8 cellular contexts compared by ENCODE assay signal in the genomic region with DNA sequence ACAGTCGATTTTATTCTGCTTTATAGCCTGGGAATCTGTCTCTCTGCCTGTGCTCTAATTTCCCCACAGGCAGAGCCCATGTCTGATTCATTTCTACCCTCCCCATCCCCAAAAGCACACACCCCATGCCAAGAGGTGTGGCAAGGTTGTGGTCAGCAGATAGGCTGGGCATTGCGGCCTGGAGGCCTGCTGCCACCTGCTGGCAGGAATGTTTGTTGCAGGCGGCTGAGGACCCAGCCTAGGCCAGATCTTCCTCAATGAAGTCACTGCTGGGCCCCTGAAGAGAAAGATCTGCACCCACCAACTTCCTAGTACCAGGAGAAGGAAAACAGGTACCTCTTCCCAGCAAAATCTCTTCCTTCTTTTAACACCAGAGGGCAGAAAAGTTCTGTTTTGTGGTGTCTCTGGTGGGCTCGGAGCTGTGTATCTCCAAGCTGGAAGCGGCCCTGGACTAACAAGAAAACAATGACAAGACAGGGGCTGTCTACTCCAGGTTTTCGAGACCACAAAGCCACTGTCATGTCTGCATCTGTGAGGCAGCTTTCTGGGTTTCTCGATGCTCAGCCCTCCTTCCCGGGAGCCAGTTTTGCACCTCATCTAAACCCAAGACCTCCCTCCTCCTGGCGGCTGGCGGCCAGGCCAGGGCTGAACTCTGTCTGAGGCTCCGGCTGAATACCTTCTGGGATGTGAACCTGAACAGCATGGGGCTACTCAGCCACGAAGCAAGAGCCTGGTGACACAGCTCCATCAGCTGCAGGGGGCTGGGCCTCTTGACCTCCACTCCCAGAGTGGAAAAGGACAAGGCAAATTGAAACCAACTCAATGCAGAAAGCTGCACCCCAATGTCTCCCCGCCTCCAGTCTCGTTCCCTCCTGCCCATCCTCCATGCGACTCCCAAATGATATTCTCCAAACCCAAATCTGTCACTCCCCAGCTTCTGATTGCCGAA. TPM values are rescaled to one million over a fixed set of nuclear protein-coding genes. Genes with fewer than 3 reads are reported as not detected.
A peak's percentile ranks its signal among the peaks of the same experiment; 100 is the strongest.
DNase-seq lines count a peak whose midpoint lies in the region; ATAC-seq and TF ChIP-seq lines count a peak whose summit lies in the region.

No MANE protein-coding gene starts in this region.

- ATAC-seq in left lung: peak; percentile 93

- H3K27me3 ChIP-seq in BLaER1 treated with 17β-estradiol and CSF1 and Interleukin-3, amounts not matched to agents 10 nM and 100 nM: no peaks in the 10 kb centered on the region
- H3K27me3 ChIP-seq in Loucy (ENCODE audit: insufficient read depth, low read length, poor library complexity, severe bottlenecking) (no peaks in the 10 kb centered on the region), left lung (peaks cover 0 to 11% of the 10 kb centered on the region in 2 donors)

- peak overlapping the region in 10 of 11 experiments; percentile 6 to 52 (median 32); a peak in 18 of 22 replicates for H3K4me2 ChIP-seq in BLaER1 treated with 17β-estradiol and CSF1 and Interleukin-3, amounts not matched to agents 10 nM and 100 nM
- no peak overlapping the region for H3K4me2 ChIP-seq in Loucy (ENCODE audit: low read depth, low read length, poor library complexity, severe bottlenecking)

- H3K79me2 ChIP-seq in Loucy (ENCODE audit: insufficient read depth, low read length): no peaks in the 10 kb centered on the region

- intact Hi-C loops in left lung (cut with DNase I): loop anchor here in 1 of 2 donors (10.0 kb wide), 1 partner anchor 257 kb away; no protein-coding TSS in a partner anchor

- H3K4me1 ChIP-seq in BLaER1 treated with 17β-estradiol and CSF1 and Interleukin-3, amounts not matched to agents 10 nM and 100 nM: peaks cover 21 to 54% (median 48%) of the 10 kb centered on the region in 10 experiments
- H3K4me1 ChIP-seq in Loucy (ENCODE audit: insufficient read depth, low read length, poor library complexity, severe bottlenecking): no peaks in the 10 kb centered on the region
- peaks cover 18 to 34% of the 10 kb centered on the region in 2 donors for H3K4me1 ChIP-seq in left lung

- H3K36me3 ChIP-seq in BLaER1 treated with 17β-estradiol and CSF1 and Interleukin-3, amounts not matched to agents 10 nM and 100 nM: peaks cover 7 to 43% (median 32%) of the 10 kb centered on the region in 11 experiments
- H3K36me3 ChIP-seq in Loucy (ENCODE audit: insufficient read depth, low read length) (no peaks in the 10 kb centered on the region), left lung (peaks cover 0 to 17% of the 10 kb centered on the region in 2 donors)

- no peaks in the 10 kb centered on the region for H3F3A ChIP-seq in Loucy (ENCODE audit: low read depth)

- TF ChIP-seq CTCF in Loucy (conservative IDR thresholded peaks at IDR 0.05; ENCODE audit: low read length) (peak; percentile 99), left lung (IDR thresholded peaks at IDR 0.05) (peak; percentile 98 to 99)

- peaks cover 0 to 76% (median 44%) of the 10 kb centered on the region in 11 experiments; a peak in 17 of 22 replicates for H4K20me1 ChIP-seq in BLaER1 treated with 17β-estradiol and CSF1 and Interleukin-3, amounts not matched to agents 10 nM and 100 nM
- H4K20me1 ChIP-seq in Loucy (ENCODE audit: insufficient read depth, low read length, poor library complexity, severe bottlenecking): peaks cover 4% of the 10 kb centered on the region

- no peaks in the 10 kb centered on the region for H3K9me2 ChIP-seq in Loucy (replicated peaks; ENCODE audit: low read depth, low read length)

- DNase-seq in GM19240 (ENCODE audit: insufficient read length, low spot score): peak; percentile 48
- peak; percentile 71 for DNase-seq in activated CD4-positive, alpha-beta T cell treated with anti-CD3 and anti-CD28 coated beads for 48 hours
- peak; percentile 85 for DNase-seq in dermis blood vessel endothelial cell
- DNase-seq in left lung: peak; percentile 84 to 92
- peak; percentile 40 to 62 for DNase-seq in stimulated activated CD4-positive, alpha-beta T cell treated with anti-CD3 and anti-CD28 coated beads, Interleukin-4, amount 100 ng/mL, for 48 hours (ENCODE audit: low read depth in 2 of 2)
- no peak for DNase-seq in globus pallidus (ENCODE audit: low spot score)

- H3K9ac ChIP-seq in BLaER1 treated with 17β-estradiol and CSF1 and Interleukin-3, amounts not matched to agents 10 nM and 100 nM: peak overlapping the region in 7 of 11 experiments; percentile 11 to 37 (median 27); a peak in 9 of 22 replicates
- no peak overlapping the region for H3K9ac ChIP-seq in Loucy (ENCODE audit: low read depth, low read length, poor library complexity, severe bottlenecking)

- no peak overlapping the region for H2AFZ ChIP-seq in Loucy (ENCODE audit: low read length)

- no peaks in the 10 kb centered on the region for H3K9me3 ChIP-seq in BLaER1 treated with 17β-estradiol and CSF1 and Interleukin-3, amounts not matched to agents 10 nM and 100 nM (replicated peaks in 1 of 11)
- no peaks in the 10 kb centered on the region for H3K9me3 ChIP-seq in Loucy (ENCODE audit: insufficient read depth, low read depth, low read length)
- H3K9me3 ChIP-seq in left lung: no peaks in the 10 kb centered on the region

- no peak overlapping the region for H3K4me3 ChIP-seq in BLaER1 treated with 17β-estradiol and CSF1 and Interleukin-3, amounts not matched to agents 10 nM and 100 nM
- H3K4me3 ChIP-seq in Loucy (ENCODE audit: low read length, poor library complexity, severe bottlenecking): no peak overlapping the region
- H3K4me3 ChIP-seq in left lung: no peak overlapping the region

- peak overlapping the region in 6 of 11 experiments; percentile 3 to 49 (median 22); a peak in 8 of 22 replicates for H3K27ac ChIP-seq in BLaER1 treated with 17β-estradiol and CSF1 and Interleukin-3, amounts not matched to agents 10 nM and 100 nM
- H3K27ac ChIP-seq in left lung: peak overlapping the region in 1 of 2 donors; percentile 47

RNA-seq across cellular contexts. Expression of gene ANKS6, which starts 4.9 kb away (rescaled TPM):
- total RNA-seq in dermis blood vessel endothelial cell (8.0 and 12.6 TPM in 2 replicates), left lung (10 to 100 TPM; 23.4 to 26.9 TPM)

RNA-seq across cellular contexts. Expression of gene GALNT12, which starts 16.0 kb away (rescaled TPM):
- total RNA-seq in dermis blood vessel endothelial cell (0.14 and 0.34 TPM in 2 replicates), left lung (10 to 100 TPM; 20.0 to 21.3 TPM)

Comparison
In these comparisons a context has a peak if more than half of its experiments do, and no peak if none do; other contexts are left out.
1. RNA of gene GALNT12, which starts 16.0 kb away (total RNA-seq): 20.0 to 21.3 TPM in left lung; 0.14 to 0.34 TPM in dermis blood vessel endothelial cell; every median in the first group is over 10 times any median in the second.